In genomic region chr3:29486087-29486486, GRCh38 we compare ENCODE assay signal across 11 cellular contexts.
DNase-seq lines count a peak whose midpoint lies in the region; ATAC-seq and TF ChIP-seq lines count a peak whose summit lies in the region.
"Had no signal": no experiment of that assay in that cellular context is flagged by ENCODE, and none has a peak within 500 bp of the region (broad histone marks: within the 10 kb centered on the region; RNA-seq: fewer than 3 reads in every experiment).

No MANE protein-coding gene starts in this region.

- DNase-seq in DMS53 (lab: John Stamatoyannopoulos, UW), result peak; percentile 77
- DNase-seq in LHCN-M2 (ENCODE audit: low read depth), result peak; percentile 39
- DNase-seq in astrocyte of the cerebellum (ENCODE audit: low read depth), result peak; percentile 63
- no peak for DNase-seq in lower lobe of right lung
- DNase-seq in DMS 273 treated with DMSO at 0.1 percent for 48 hours (lab: John Stamatoyannopoulos, UW), result no peak
- DNase-seq in natural killer cell, result no peak
- DNase-seq in ascending aorta (ENCODE audit: low spot score in 2 of 2), result no peak
- DNase-seq: activated CD8-positive, alpha-beta memory T cell treated with anti-CD3 and anti-CD28 coated beads, Interleukin-2, amount 10 ng/mL, durations not matched to agents 7 days and 5 days; SIG-M5 had no signal

- intact Hi-C loops in lower lobe of right lung (cut with DNase I), result no loop called here
- intact Hi-C loops in natural killer cell (cut with micrococcal nuclease), result no loop called here
- intact Hi-C loops in ascending aorta (cut with DNase I), result no loop called here

- TF ChIP-seq CTCF in astrocyte of the cerebellum (IDR thresholded peaks at IDR 0.05; ENCODE audit: low read depth, low read length, missing control alignments), result no peak
- TF ChIP-seq CTCF in lower lobe of right lung (IDR thresholded peaks at IDR 0.05), result no peak
- TF ChIP-seq CTCF in natural killer cell (IDR thresholded peaks at IDR 0.05), result no peak
- no peak for TF ChIP-seq CTCF in ascending aorta (IDR thresholded peaks at IDR 0.05)

- no peak overlapping the region for H3K4me3 ChIP-seq in astrocyte of the cerebellum (ENCODE audit: low read depth, low read length)
- H3K4me3 ChIP-seq in lower lobe of right lung, result no peak overlapping the region
- H3K4me3 ChIP-seq in ascending aorta, result no peak overlapping the region

- H3K9me3 ChIP-seq in lower lobe of right lung, result no peaks in the 10 kb centered on the region
- H3K9me3 ChIP-seq in ascending aorta, result no peaks in the 10 kb centered on the region

- no peaks in the 10 kb centered on the region for H3K27me3 ChIP-seq in lower lobe of right lung (ENCODE audit: low read depth)
- H3K27me3 ChIP-seq in ascending aorta, result no peaks in the 10 kb centered on the region

- H3K36me3 ChIP-seq in lower lobe of right lung, result no peaks in the 10 kb centered on the region
- H3K36me3 ChIP-seq in ascending aorta, result no peaks in the 10 kb centered on the region

- H3K27me3 Mint-ChIP-seq in natural killer cell (ENCODE audit: low read depth in 2 of 2), result no peaks in the 10 kb centered on the region
- H3K27me3 Mint-ChIP-seq: activated CD8-positive, alpha-beta memory T cell treated with anti-CD3 and anti-CD28 coated beads, Interleukin-2, amount 10 ng/mL, durations not matched to agents 7 days and 5 days had no signal

- ATAC-seq in lower lobe of right lung (peak; percentile 27 to 70), HG02852 (IDR thresholded peaks at IDR 0.05; ENCODE audit: unreplicated experiment) (no peak), natural killer cell (no peak)
- ATAC-seq: activated CD8-positive, alpha-beta memory T cell treated with anti-CD3 and anti-CD28 coated beads, Interleukin-2, amount 10 ng/mL, durations not matched to agents 7 days and 5 days had no signal

- in situ Hi-C loops in astrocyte of the cerebellum (cut with HindIII; ENCODE audit: low sequenced_read_pairs), result no loop called here

- no peak overlapping the region for H3K4me3 Mint-ChIP-seq in natural killer cell
- H3K4me3 Mint-ChIP-seq: activated CD8-positive, alpha-beta memory T cell treated with anti-CD3 and anti-CD28 coated beads, Interleukin-2, amount 10 ng/mL, durations not matched to agents 7 days and 5 days; neural crest cell had no signal

- H3K36me3 Mint-ChIP-seq in natural killer cell, result no peaks in the 10 kb centered on the region
- H3K36me3 Mint-ChIP-seq: activated CD8-positive, alpha-beta memory T cell treated with anti-CD3 and anti-CD28 coated beads, Interleukin-2, amount 10 ng/mL, durations not matched to agents 7 days and 5 days had no signal

- H3K4me1 ChIP-seq in lower lobe of right lung (no peaks in the 10 kb centered on the region), ascending aorta (peaks cover 0 to 4% of the 10 kb centered on the region in 2 donors)

- no peaks in the 10 kb centered on the region for H3K4me1 Mint-ChIP-seq in natural killer cell
- H3K4me1 Mint-ChIP-seq: activated CD8-positive, alpha-beta memory T cell treated with anti-CD3 and anti-CD28 coated beads, Interleukin-2, amount 10 ng/mL, durations not matched to agents 7 days and 5 days; neural crest cell had no signal

- peaks cover 8 to 13% of the 10 kb centered on the region in 2 donors for H3K9me3 Mint-ChIP-seq in natural killer cell

- H3K27ac ChIP-seq in lower lobe of right lung, result no peak overlapping the region
- peak overlapping the region in 1 of 2 donors; percentile 8 for H3K27ac ChIP-seq in ascending aorta

- H3K27ac Mint-ChIP-seq in natural killer cell, result no peak overlapping the region
- H3K27ac Mint-ChIP-seq: activated CD8-positive, alpha-beta memory T cell treated with anti-CD3 and anti-CD28 coated beads, Interleukin-2, amount 10 ng/mL, durations not matched to agents 7 days and 5 days had no signal

Comparison
In these comparisons a context has a peak if more than half of its experiments do, and no peak if none do; other contexts are left out.
1. DNase-seq: peak in DMS53 (single experiment), LHCN-M2 (single experiment) and astrocyte of the cerebellum (single experiment); none in lower lobe of right lung (single experiment), DMS 273 treated with DMSO at 0.1 percent for 48 hours (single experiment), natural killer cell (single experiment) and ascending aorta (0 of 2).
2. ATAC-seq: peak in lower lobe of right lung (2 of 2); none in HG02852 (single experiment) and natural killer cell (0 of 3).